8 cellular contexts compared by ENCODE assay signal in genomic region chr6:41071923-41072835, GRCh38. TPM values are rescaled to one million over a fixed set of nuclear protein-coding genes. Genes with fewer than 3 reads are reported as not detected.
DNase-seq lines count a peak whose midpoint lies in the region; ATAC-seq and TF ChIP-seq lines count a peak whose summit lies in the region.

OARD1 (minus strand) TSS chr6:41072356; CDS start chr6:41071634, 722 bp downstream.

- 0% methylated on average over 26 of the region's 63 CpGs for WGBS in right lobe of liver (ENCODE audit: insufficient coverage, low coverage, low lambda C conversion rate, missing lambda C conversion rate)

- peak; percentile 72 for TF ChIP-seq POLR2A in right lobe of liver (IDR thresholded peaks at IDR 0.05)

- no peaks in the 10 kb centered on the region for H3K27me3 Mint-ChIP-seq in activated CD4-positive, alpha-beta memory T cell treated with anti-CD3 and anti-CD28 coated beads for 36 hours

- H3K27ac Mint-ChIP-seq in activated CD4-positive, alpha-beta memory T cell treated with anti-CD3 and anti-CD28 coated beads for 36 hours = peak within 1 kb of the TSS; percentile 98

- H3K9me3 Mint-ChIP-seq in activated CD4-positive, alpha-beta memory T cell treated with anti-CD3 and anti-CD28 coated beads for 36 hours = no peaks in the 10 kb centered on the region

- DNase-seq in CD1c-positive myeloid dendritic cell (ENCODE audit: extremely low spot score) (peak; percentile 100), NCI-H82 treated with DMSO at 0.1 percent for 48 hours (lab: John Stamatoyannopoulos, UW; ENCODE audit: unreplicated experiment) (peak; percentile 98), dorsolateral prefrontal cortex (peak; percentile 96 to 99 (median 98)), right lobe of liver (peak; percentile 99 to 100 (median 100))
- DNase-seq in activated CD4-positive, alpha-beta memory T cell treated with anti-CD3 and anti-CD28 coated beads for 36 hours = peak; percentile 100
- peak; percentile 98 to 99 for DNase-seq in stimulated activated CD4-positive, alpha-beta T cell treated with anti-CD3 and anti-CD28 coated beads, Interleukin-4, amount 100 ng/mL, for 48 hours (ENCODE audit: low read depth in 2 of 2)

- peaks cover 0 to 16% (median 8%) of the 10 kb centered on the region in 4 donors for H3K36me3 ChIP-seq in right lobe of liver

- no peaks in the 10 kb centered on the region for H3K9me3 ChIP-seq in right lobe of liver

- peaks cover 32% of the 10 kb centered on the region for H3K36me3 Mint-ChIP-seq in activated CD4-positive, alpha-beta memory T cell treated with anti-CD3 and anti-CD28 coated beads for 36 hours

- peak in 19 of 56 donors; percentile 2 to 44 (median 18) for TF ChIP-seq CTCF in dorsolateral prefrontal cortex (IDR thresholded peaks at IDR 0.05 in 54 of 56, conservative IDR thresholded peaks at IDR 0.05 in 2 of 56; ENCODE audit: low read depth in 1 of 56, partially characterized antibody in 56 of 56)
- TF ChIP-seq CTCF in right lobe of liver (IDR thresholded peaks at IDR 0.05) = no peak

- H3K4me1 Mint-ChIP-seq in activated CD4-positive, alpha-beta memory T cell treated with anti-CD3 and anti-CD28 coated beads for 36 hours (ENCODE audit: low read depth) = peaks cover 51% of the 10 kb centered on the region

- CTCF ChIA-PET in activated CD4-positive, alpha-beta memory T cell treated with anti-CD3 and anti-CD28 coated beads for 36 hours (lab: Charles Lee) = interaction anchor here (1.1 to 1.7 kb wide), 4 partner anchors 33 to 110 kb away, joined by 3 to 7 read pairs (median 5); partner anchors contain the start of gene UNC5CL

- intact Hi-C loops in activated CD4-positive, alpha-beta memory T cell treated with anti-CD3 and anti-CD28 coated beads for 36 hours (cut with micrococcal nuclease) = loop anchor here (1.0 to 5.0 kb wide), 8 partner anchors 45 to 1957 kb away; partner anchors contain the start of genes FOXP4, KCNK5, SAYSD1 and TFEB
- intact Hi-C loops in dorsolateral prefrontal cortex (cut with DNase I) = no loop called here
- intact Hi-C loops in right lobe of liver (cut with DNase I) = no loop called here

- H3K27ac ChIP-seq in dorsolateral prefrontal cortex (peak within 1 kb of the TSS; percentile 94 to 100 (median 99)), right lobe of liver (peak within 1 kb of the TSS; percentile 95 to 99 (median 98))

- POLR2A ChIA-PET in activated CD4-positive, alpha-beta memory T cell treated with anti-CD3 and anti-CD28 coated beads for 36 hours (lab: Charles Lee) = interaction anchor here (1.0 kb wide), 1 partner anchor 32 kb away, joined by 3 read pairs; no protein-coding TSS in a partner anchor

- peak within 1 kb of the TSS; percentile 93 for H3K4me3 Mint-ChIP-seq in activated CD4-positive, alpha-beta memory T cell treated with anti-CD3 and anti-CD28 coated beads for 36 hours

- peak within 1 kb of the TSS; percentile 75 to 99 (median 92) for H3K4me3 ChIP-seq in dorsolateral prefrontal cortex
- peak within 1 kb of the TSS; percentile 80 to 92 (median 88) for H3K4me3 ChIP-seq in right lobe of liver

- H3K4me1 ChIP-seq in right lobe of liver = peaks cover 0 to 41% (median 9%) of the 10 kb centered on the region in 4 donors

- ATAC-seq in GM19438 (IDR thresholded peaks at IDR 0.05; ENCODE audit: low read depth, unreplicated experiment) = peak; percentile 67
- ATAC-seq in HG03575 (IDR thresholded peaks at IDR 0.05; ENCODE audit: extremely low read depth, insufficient number of reproducible peaks, low FRiP score, unreplicated experiment) = peak; percentile 51
- ATAC-seq in right lobe of liver = peak; percentile 68 to 86 (median 76)

- H3K27me3 ChIP-seq in dorsolateral prefrontal cortex (no peaks in the 10 kb centered on the region), right lobe of liver (no peaks in the 10 kb centered on the region)

RNA-seq across cellular contexts. Expression of gene OARD1, which starts in this region (rescaled TPM):
- 10 to 100 TPM; 40.5 to 42.9 TPM for total RNA-seq in activated CD4-positive, alpha-beta memory T cell treated with anti-CD3 and anti-CD28 coated beads for 36 hours
- 10 to 100 TPM; 16.2 to 34.8 (median 24.6) TPM for total RNA-seq in dorsolateral prefrontal cortex
- 10 to 100 TPM; 14.8 to 26.2 (median 21.7) TPM for total RNA-seq in right lobe of liver

Comparison
In these comparisons a context has a peak if more than half of its experiments do, and no peak if none do; other contexts are left out.
1. Peak in every context shown above with its lines: DNase-seq, ATAC-seq, H3K4me3 ChIP-seq and H3K27ac ChIP-seq.